ENCODE assay signal across 8 cellular contexts in the genomic region with DNA sequence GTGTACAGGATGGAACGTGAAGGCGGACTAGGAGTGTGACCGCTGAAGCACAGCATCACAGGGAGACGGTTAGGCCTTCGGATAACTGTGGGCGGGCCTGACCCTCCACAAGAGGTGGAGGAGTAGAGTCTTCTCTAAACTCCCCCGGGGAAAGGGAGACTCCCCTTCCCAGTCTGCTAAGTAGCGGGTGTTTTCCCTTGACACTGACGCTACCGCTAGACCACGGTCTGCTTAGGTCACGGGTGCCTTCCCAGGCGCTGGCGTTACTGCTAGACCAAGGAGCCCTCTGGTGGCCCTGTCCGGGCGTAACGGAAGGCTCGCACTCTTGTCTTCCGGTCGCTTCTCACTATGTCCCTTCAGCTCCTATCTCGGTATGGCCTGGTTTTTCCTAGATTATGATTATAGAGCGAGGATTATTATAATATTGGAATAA. TPM values are rescaled to one million over a fixed set of nuclear protein-coding genes. Genes with fewer than 3 reads are reported as not detected.
DNase-seq lines count a peak whose midpoint lies in the region; ATAC-seq and TF ChIP-seq lines count a peak whose summit lies in the region.
"Not testable (repeated sequence)": the region's sequence is repeated elsewhere in the genome, so short reads cannot be mapped to it uniquely, and the experiment has no call there.

No MANE protein-coding gene starts in this region.

- H3K4me1 ChIP-seq in mesodermal cell (ENCODE audit: control insufficient read depth, insufficient read depth, low read length, poor library complexity, severe bottlenecking): not testable (repeated sequence)

- H3K4me3 ChIP-seq in fibroblast of mammary gland (ENCODE audit: control insufficient read depth, low read depth, low read length); mesodermal cell (ENCODE audit: extremely low read depth, insufficient read depth, low read length, poor library complexity, severe bottlenecking): not testable (repeated sequence)

- peak overlapping the region; percentile 36 for H3K27ac ChIP-seq in mesodermal cell (ENCODE audit: low read depth, low read length, severe bottlenecking)

- peak; percentile 60 for ATAC-seq in GM21529 (IDR thresholded peaks at IDR 0.05; ENCODE audit: unreplicated experiment)

- peak; percentile 13 for TF ChIP-seq CTCF in fibroblast of mammary gland (conservative IDR thresholded peaks at IDR 0.05; ENCODE audit: control insufficient read depth, insufficient read depth, low read depth, low read length)

- DNase-seq in CD1c-positive myeloid dendritic cell (ENCODE audit: extremely low spot score) (peak; percentile 31), NCI-H1092 treated with DMSO at 0.1 percent for 48 hours (lab: John Stamatoyannopoulos, UW) (peak; percentile 13), SHP77 treated with DMSO at 0.1 percent for 48 hours (lab: John Stamatoyannopoulos, UW) (peak; percentile 46)
- peak; percentile 24 for DNase-seq in activated naive CD4-positive, alpha-beta T cell treated with Interleukin-2 at 50 U/mL for 16 hours
- DNase-seq in fibroblast of mammary gland (ENCODE audit: low read depth): not testable (repeated sequence)
- DNase-seq in stimulated activated CD4-positive, alpha-beta T cell treated with anti-CD3 and anti-CD28 coated beads, Interleukin-2, amount 100 ng/mL, for 24 hours: peak; percentile 27 to 33

- no CpG with 5 or more reads among the region's 22 CpGs for WGBS in mesodermal cell (ENCODE audit: insufficient coverage in 2 of 2), 2 experiments

- not testable (repeated sequence) for H3K36me3 ChIP-seq in mesodermal cell (ENCODE audit: control insufficient read depth, insufficient read depth, low read length)

- not testable (repeated sequence) for H3K9me3 ChIP-seq in mesodermal cell (ENCODE audit: control insufficient read depth, low read length)

RNA-seq across cellular contexts. Expression of a gene that starts 6.6 kb away (rescaled TPM):
- polyA plus RNA-seq in mesodermal cell (2013, experiment 1 of 2): 34.4 TPM
- 30.2 TPM for polyA plus RNA-seq in mesodermal cell (2013, experiment 2 of 2)

RNA-seq across cellular contexts. Expression of a gene that starts 33.8 kb away (rescaled TPM):
- 29.3 TPM for polyA plus RNA-seq in mesodermal cell (2013, experiment 1 of 2)
- 23.8 TPM for polyA plus RNA-seq in mesodermal cell (2013, experiment 2 of 2)

RNA-seq across cellular contexts. Expression of a gene that starts 35.0 kb away (rescaled TPM):
- polyA plus RNA-seq in mesodermal cell (2013, experiment 1 of 2): 9.3 TPM
- 8.6 TPM for polyA plus RNA-seq in mesodermal cell (2013, experiment 2 of 2)

RNA-seq across cellular contexts. Expression of a gene that starts 55.9 kb away (rescaled TPM):
- 0.48 TPM for polyA plus RNA-seq in mesodermal cell (2013, experiment 1 of 2)
- polyA plus RNA-seq in mesodermal cell (2013, experiment 2 of 2): 0.51 TPM
